ENCODE assay signal across 15 cellular contexts in the genomic region with DNA sequence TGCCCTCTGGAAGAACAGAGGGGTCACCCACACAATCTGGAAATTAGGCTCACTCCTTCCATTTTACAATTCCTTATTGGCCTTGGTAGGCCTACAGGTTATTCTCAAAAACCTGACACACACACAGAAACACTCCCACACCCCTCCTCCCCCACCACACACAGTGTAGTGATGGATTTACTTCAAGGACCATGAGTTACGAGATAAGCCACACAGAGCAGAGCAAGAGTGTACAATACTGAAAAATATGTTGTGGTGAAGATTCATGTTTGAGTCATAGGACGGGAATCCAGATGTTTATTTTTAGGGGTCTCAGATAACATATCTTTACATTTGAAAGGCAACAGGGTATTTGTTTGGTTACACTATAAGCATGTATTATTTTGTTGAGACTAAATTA.
DNase-seq lines count a peak whose midpoint lies in the region; ATAC-seq and TF ChIP-seq lines count a peak whose summit lies in the region.
"Had no signal": no experiment of that assay in that cellular context is flagged by ENCODE, and none has a peak within 500 bp of the region (broad histone marks: within the 10 kb centered on the region; RNA-seq: fewer than 3 reads in every experiment).

No MANE protein-coding gene starts in this region.

- no peak overlapping the region for H3K4me3 ChIP-seq in AG04450 (ENCODE audit: low read depth, low read length)
- H3K4me3 ChIP-seq in fibroblast of villous mesenchyme (ENCODE audit: low read depth, low read length) = no peak overlapping the region
- no peak overlapping the region for H3K4me3 ChIP-seq in H7 (ENCODE audit: insufficient read depth, low read depth, low read length)
- H3K4me3 ChIP-seq: mucosa of descending colon had no signal

- CTCF ChIA-PET in AG04450 (lab: Charles Lee) = interaction anchor here (1.0 to 2.2 kb wide), 2 partner anchors 35 to 292 kb away, joined by 3 to 8 read pairs; partner anchors contain the start of gene PLCB1
- CTCF ChIA-PET in activated CD8-positive, alpha-beta memory T cell treated with anti-CD3 and anti-CD28 coated beads, Interleukin-2, amount 10 ng/mL, durations not matched to agents 7 days and 5 days (lab: Charles Lee) = no interaction called here

- DNase-seq in AG04450 (ENCODE audit: low read depth, low spot score) (peak; percentile 45), HFFc6 (peak; percentile 48), fibroblast of villous mesenchyme (ENCODE audit: low read depth) (peak; percentile 72), NAMALWA (ENCODE audit: low spot score) (no peak), H7 (no peak), T-helper 1 cell (no peak)
- no peak for DNase-seq in activated CD8-positive, alpha-beta memory T cell treated with anti-CD3 and anti-CD28 coated beads, Interleukin-2, amount 10 ng/mL, durations not matched to agents 7 days and 5 days
- DNase-seq: activated CD4-positive, alpha-beta T cell treated with anti-CD3 and anti-CD28 coated beads, Interleukin-2, amount 10 ng/mL, durations not matched to agents 7 days and 5 days; activated T-cell treated with anti-CD3 and anti-CD28 coated beads, Interleukin-2, amount 50 U/mL, for 48 hours; Kasumi-1; mucosa of descending colon; posterior cingulate gyrus; stimulated activated CD4-positive, alpha-beta T cell treated with anti-CD3 and anti-CD28 coated beads, Interleukin-15, amount 100 ng/mL, for 24 hours; T-cell had no signal

- H3K9me3 ChIP-seq in AG04450 (ENCODE audit: control insufficient read depth, insufficient read depth, low read length) = no peaks in the 10 kb centered on the region; the same call in 1 of the 2 replicates
- H3K9me3 ChIP-seq: mucosa of descending colon had no signal

- H3K36me3 Mint-ChIP-seq in HFFc6 (ENCODE audit: low read depth) = no peaks in the 10 kb centered on the region
- H3K36me3 Mint-ChIP-seq in activated CD8-positive, alpha-beta memory T cell treated with anti-CD3 and anti-CD28 coated beads, Interleukin-2, amount 10 ng/mL, durations not matched to agents 7 days and 5 days = no peaks in the 10 kb centered on the region
- H3K36me3 Mint-ChIP-seq: T-cell had no signal

- H3K4me3 Mint-ChIP-seq in HFFc6 = peak overlapping the region; percentile 46
- no peak overlapping the region for H3K4me3 Mint-ChIP-seq in activated CD8-positive, alpha-beta memory T cell treated with anti-CD3 and anti-CD28 coated beads, Interleukin-2, amount 10 ng/mL, durations not matched to agents 7 days and 5 days
- H3K4me3 Mint-ChIP-seq: activated CD4-positive, alpha-beta T cell treated with anti-CD3 and anti-CD28 coated beads, Interleukin-2, amount 10 ng/mL, durations not matched to agents 7 days and 5 days; T-cell had no signal

- H3K27ac Mint-ChIP-seq in HFFc6 = peak overlapping the region; percentile 22
- H3K27ac Mint-ChIP-seq in activated CD8-positive, alpha-beta memory T cell treated with anti-CD3 and anti-CD28 coated beads, Interleukin-2, amount 10 ng/mL, durations not matched to agents 7 days and 5 days = no peak overlapping the region
- H3K27ac Mint-ChIP-seq: activated CD4-positive, alpha-beta T cell treated with anti-CD3 and anti-CD28 coated beads, Interleukin-2, amount 10 ng/mL, durations not matched to agents 7 days and 5 days; T-cell had no signal

- H3K27me3 ChIP-seq in AG04450 (ENCODE audit: control insufficient read depth, insufficient read depth, low read length) (no peaks in the 10 kb centered on the region), H7 (ENCODE audit: control insufficient read depth, insufficient read depth, low read length) (no peaks in the 10 kb centered on the region)

- H3K27ac ChIP-seq in AG04450 (ENCODE audit: low read depth, low read length) = no peak overlapping the region

- POLR2A ChIA-PET in AG04450 (lab: Yijun Ruan, JAX) = no interaction called here

- H3K36me3 ChIP-seq in H7 (replicated peaks; ENCODE audit: control insufficient read depth, insufficient read depth, low read length) = no peaks in the 10 kb centered on the region

- TF ChIP-seq CTCF in AG04450 (IDR thresholded peaks at IDR 0.05; ENCODE audit: low read depth, low read length) (no peak), HFFc6 (IDR thresholded peaks at IDR 0.05) (no peak), fibroblast of villous mesenchyme (IDR thresholded peaks at IDR 0.05; ENCODE audit: insufficient read depth, low read depth, low read length) (no peak)

- H3K9me3 Mint-ChIP-seq in HFFc6 = no peaks in the 10 kb centered on the region
- H3K9me3 Mint-ChIP-seq in activated CD8-positive, alpha-beta memory T cell treated with anti-CD3 and anti-CD28 coated beads, Interleukin-2, amount 10 ng/mL, durations not matched to agents 7 days and 5 days (ENCODE audit: low read depth) = no peaks in the 10 kb centered on the region
- H3K9me3 Mint-ChIP-seq: activated CD4-positive, alpha-beta T cell treated with anti-CD3 and anti-CD28 coated beads, Interleukin-2, amount 10 ng/mL, durations not matched to agents 7 days and 5 days; T-cell had no signal

- peak; percentile 69 for ATAC-seq in SK-N-SH treated with all-trans-retinoic acid at 6 μM for 48 hours
- ATAC-seq in activated CD8-positive, alpha-beta memory T cell treated with anti-CD3 and anti-CD28 coated beads, Interleukin-2, amount 10 ng/mL, durations not matched to agents 7 days and 5 days = no peak
- ATAC-seq: mucosa of descending colon, T-cell had no signal

- H3K27me3 Mint-ChIP-seq in HFFc6 (ENCODE audit: insufficient read depth) = no peaks in the 10 kb centered on the region; the same call in 1 of the 2 replicates
- H3K27me3 Mint-ChIP-seq in activated CD8-positive, alpha-beta memory T cell treated with anti-CD3 and anti-CD28 coated beads, Interleukin-2, amount 10 ng/mL, durations not matched to agents 7 days and 5 days = no peaks in the 10 kb centered on the region
- H3K27me3 Mint-ChIP-seq: activated CD4-positive, alpha-beta T cell treated with anti-CD3 and anti-CD28 coated beads, Interleukin-2, amount 10 ng/mL, durations not matched to agents 7 days and 5 days; T-cell had no signal

- H3K4me1 Mint-ChIP-seq in HFFc6 (ENCODE audit: low read depth) = peaks cover 55% of the 10 kb centered on the region
- peaks cover 5% of the 10 kb centered on the region for H3K4me1 Mint-ChIP-seq in activated CD8-positive, alpha-beta memory T cell treated with anti-CD3 and anti-CD28 coated beads, Interleukin-2, amount 10 ng/mL, durations not matched to agents 7 days and 5 days
- H3K4me1 Mint-ChIP-seq: activated CD4-positive, alpha-beta T cell treated with anti-CD3 and anti-CD28 coated beads, Interleukin-2, amount 10 ng/mL, durations not matched to agents 7 days and 5 days had no signal

TF ChIP-seq in SK-N-SH treated with all-trans-retinoic acid at 6 μM for 48 hours, 23 proteins besides CTCF, POLR2A, EP300 and RAD21:
- TF ChIP-seq POU6F1 (CRISPR knock-in tag; IDR thresholded peaks at IDR 0.05; ENCODE audit: borderline replicate concordance, low read depth) = no peak
- no peak for TF ChIP-seq ZFP3 (CRISPR knock-in tag; IDR thresholded peaks at IDR 0.05)
- TF ChIP-seq BACH2 (CRISPR knock-in tag; IDR thresholded peaks at IDR 0.05; ENCODE audit: borderline replicate concordance) = no peak
- TF ChIP-seq TCF4 (CRISPR knock-in tag; IDR thresholded peaks at IDR 0.05; ENCODE audit: borderline replicate concordance) = no peak
- TF ChIP-seq GLIS3 (CRISPR knock-in tag; IDR thresholded peaks at IDR 0.05) = no peak
- TF ChIP-seq ZNF565 (CRISPR knock-in tag; conservative IDR thresholded peaks at IDR 0.05; ENCODE audit: low read depth) = no peak
- TF ChIP-seq ESRRG (CRISPR knock-in tag; IDR thresholded peaks at IDR 0.05) = no peak
- no peak for TF ChIP-seq ZNF8 (CRISPR knock-in tag; IDR thresholded peaks at IDR 0.05)
- no peak for TF ChIP-seq CSDC2 (CRISPR knock-in tag; IDR thresholded peaks at IDR 0.05)
- TF ChIP-seq SNAI2 (CRISPR knock-in tag; IDR thresholded peaks at IDR 0.05) = no peak
- no peak for TF ChIP-seq ZC3H10 (CRISPR knock-in tag; IDR thresholded peaks at IDR 0.05)
- TF ChIP-seq ARNTL (CRISPR knock-in tag; IDR thresholded peaks at IDR 0.05; ENCODE audit: borderline replicate concordance, low read depth) = no peak
- no peak for TF ChIP-seq PPARA (CRISPR knock-in tag; IDR thresholded peaks at IDR 0.05; ENCODE audit: borderline replicate concordance)
- TF ChIP-seq ZFP30 (CRISPR knock-in tag; IDR thresholded peaks at IDR 0.05) = no peak
- TF ChIP-seq TOX (CRISPR knock-in tag; IDR thresholded peaks at IDR 0.05; ENCODE audit: borderline replicate concordance) = no peak
- TF ChIP-seq CSRNP3 (CRISPR knock-in tag; IDR thresholded peaks at IDR 0.05) = no peak

Comparison
In these comparisons a context has a peak if more than half of its experiments do, and no peak if none do; other contexts are left out.
1. DNase-seq: peak in AG04450 (single experiment), HFFc6 (single experiment) and fibroblast of villous mesenchyme (single experiment); none in NAMALWA (single experiment), activated CD8-positive, alpha-beta memory T cell treated with anti-CD3 and anti-CD28 coated beads, Interleukin-2, amount 10 ng/mL, durations not matched to agents 7 days and 5 days (single experiment), H7 (single experiment) and T-helper 1 cell (0 of 5).